12 cellular contexts compared by ENCODE assay signal in genomic region chrX:48770296-48770695, GRCh38. TPM values are rescaled to one million over a fixed set of nuclear protein-coding genes. Genes with fewer than 3 reads are reported as not detected.
"Had no signal": no experiment of that assay in that cellular context is flagged by ENCODE, and none has a peak within 500 bp of the region (broad histone marks: within the 10 kb centered on the region; RNA-seq: fewer than 3 reads in every experiment).

No MANE protein-coding gene starts in this region.

- ATAC-seq: GM23338, HCT116 had no signal

- FAIRE-seq: H1, H54 had no signal

- H3K9me3 ChIP-seq: HAP-1 had no signal

- H3K4me3 ChIP-seq: GM23248, GM23338, HAP-1 had no signal

- H3K36me3 ChIP-seq: HAP-1 had no signal

- H3K9ac ChIP-seq: GM23248 had no signal

- H2AFZ ChIP-seq: GM23248, GM23338 had no signal

- H3K27ac ChIP-seq: GM23248 had no signal

- DNase-seq: GM23248, GOT3, H7, H9, HCEC 1CT, HFFc6 had no signal

- H3K4me1 ChIP-seq: HAP-1 had no signal

- H3K4me2 ChIP-seq: GM23338 had no signal

RNA-seq across cellular contexts. Expression of gene GLOD5, which starts 8.7 kb away (rescaled TPM):
- total RNA-seq: GM23248, GM23338, H1, H4, H7, H9, HFFc6 had no signal
- polyA plus RNA-seq: GM23248, GM23338 had no signal

RNA-seq across cellular contexts. Expression of gene GATA1, which starts 16.1 kb away (rescaled TPM):
- total RNA-seq: GM23248, GM23338, H1, H4, H7, H9, HFFc6 had no signal
- polyA plus RNA-seq: GM23248, GM23338 had no signal

RNA-seq across cellular contexts. Expression of gene ERAS, which starts 56.0 kb away (rescaled TPM):
- total RNA-seq: GM23248, H1, H4, H9, HFFc6 had no signal
- polyA plus RNA-seq: GM23248 had no signal
